ENCODE assay signal across 2 cellular contexts in the genomic region with DNA sequence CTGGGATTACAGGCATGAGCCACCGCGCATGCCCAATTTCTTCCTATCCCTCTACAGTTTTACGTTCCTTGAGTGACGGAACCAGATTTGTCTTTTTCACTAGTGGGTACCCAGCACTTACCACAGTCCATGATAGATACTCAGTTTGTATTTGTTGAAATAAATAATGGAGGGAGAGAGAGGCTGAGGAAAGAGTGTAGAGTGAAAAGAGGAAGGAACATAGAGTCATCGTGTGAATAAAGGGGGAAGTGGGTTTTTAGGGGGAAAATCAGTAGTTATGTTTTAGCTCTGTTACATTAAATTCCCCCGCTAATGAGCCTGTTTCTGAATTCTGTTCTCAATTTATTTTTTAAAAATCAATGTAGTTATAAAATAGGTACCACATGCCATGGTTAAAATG. TPM values are rescaled to one million over a fixed set of nuclear protein-coding genes. Genes with fewer than 3 reads are reported as not detected.
"Had no signal": no experiment of that assay in that cellular context is flagged by ENCODE, and none has a peak within 500 bp of the region (broad histone marks: within the 10 kb centered on the region; RNA-seq: fewer than 3 reads in every experiment).

No MANE protein-coding gene starts in this region.

RNA-seq across cellular contexts. Expression of gene SYT15B, which starts 37.7 kb away (rescaled TPM):
- total RNA-seq: bronchial epithelial cell, cardiac muscle cell had no signal
